ENCODE assay signal across 26 cellular contexts in genomic region chr1:62312698-62313097, GRCh38. TPM values are rescaled to one million over a fixed set of nuclear protein-coding genes. Genes with fewer than 3 reads are reported as not detected.
"Had no signal": no experiment of that assay in that cellular context is flagged by ENCODE, and none has a peak within 500 bp of the region (broad histone marks: within the 10 kb centered on the region; RNA-seq: fewer than 3 reads in every experiment).

No MANE protein-coding gene starts in this region.

- H3K4me2 ChIP-seq: hepatocyte had no signal

- FAIRE-seq: frontal cortex had no signal

- H3K4me1 ChIP-seq: esophagus muscularis mucosa, left ventricle myocardium inferior, psoas muscle, right atrium auricular region, upper lobe of right lung had no signal

- H3K36me3 ChIP-seq: esophagus muscularis mucosa, left ventricle myocardium inferior, right atrium auricular region, thoracic aorta, upper lobe of right lung had no signal

- H3K27me3 ChIP-seq: hepatocyte, right atrium auricular region, upper lobe of right lung had no signal

- H2AFZ ChIP-seq: hepatocyte had no signal

- H3K79me2 ChIP-seq: hepatocyte had no signal

- ATAC-seq: naive thymus-derived CD8-positive, alpha-beta T cell; psoas muscle; upper lobe of right lung had no signal

- DNase-seq: activated CD4-positive, alpha-beta T cell treated with anti-CD3 and anti-CD28 coated beads for 4 hours; activated CD4-positive, alpha-beta T cell treated with anti-CD3 and anti-CD28 coated beads, Interleukin-2, amount 50 U/mL, for 48 hours; activated CD4-positive, CD25-positive, alpha-beta regulatory T cell; activated CD8-positive, alpha-beta memory T cell treated with anti-CD3 and anti-CD28 coated beads, Interleukin-2, amount 50 U/mL, for 48 hours; activated naive CD4-positive, alpha-beta T cell treated with anti-CD3 and anti-CD28 coated beads for 36 hours; activated naive CD8-positive, alpha-beta T cell treated with anti-CD3 and anti-CD28 coated beads, Interleukin-2, amount 10 ng/mL, durations not matched to agents 7 days and 5 days; activated T-cell treated with anti-CD3 and anti-CD28 coated beads, Interleukin-2, amount 50 U/mL, for 48 hours; cerebellar nuclear complex; glutamatergic neuron; kidney glomerular epithelial cell; left ventricle myocardium inferior; naive thymus-derived CD8-positive, alpha-beta T cell; psoas muscle; stimulated activated CD4-positive, alpha-beta T cell treated with anti-CD3 and anti-CD28 coated beads, Interleukin-4, amount 100 ng/mL, for 24 hours; stimulated activated naive CD4-positive, alpha-beta T cell treated with Interleukin-2 at 50 U/mL for 16 hours; T1000; upper lobe of right lung had no signal

- H3K9me3 ChIP-seq: esophagus muscularis mucosa, left ventricle myocardium inferior, psoas muscle, right atrium auricular region, thoracic aorta, upper lobe of right lung had no signal

- H3K4me3 ChIP-seq: coronary artery, esophagus muscularis mucosa, hepatocyte, left ventricle myocardium inferior, psoas muscle, right atrium auricular region, thoracic aorta, upper lobe of right lung had no signal

- H3K27ac ChIP-seq: coronary artery, esophagus muscularis mucosa, hepatocyte, left ventricle myocardium inferior, psoas muscle, right atrium auricular region, thoracic aorta, upper lobe of right lung had no signal

RNA-seq across cellular contexts. Expression of gene KANK4, which starts 6.5 kb away (rescaled TPM):
- total RNA-seq: activated CD8-positive, alpha-beta memory T cell treated with anti-CD3 and anti-CD28 coated beads for 36 hours; activated naive CD4-positive, alpha-beta T cell treated with anti-CD3 and anti-CD28 coated beads for 36 hours; activated naive CD8-positive, alpha-beta T cell treated with anti-CD3 and anti-CD28 coated beads, Interleukin-2, amount 10 ng/mL, durations not matched to agents 7 days and 5 days; lung microvascular endothelial cell; naive thymus-derived CD8-positive, alpha-beta T cell; osteocyte had no signal
- polyA plus RNA-seq: naive thymus-derived CD8-positive, alpha-beta T cell had no signal
